Comparison of ENCODE assay signal across 10 cellular contexts in the genomic region with DNA sequence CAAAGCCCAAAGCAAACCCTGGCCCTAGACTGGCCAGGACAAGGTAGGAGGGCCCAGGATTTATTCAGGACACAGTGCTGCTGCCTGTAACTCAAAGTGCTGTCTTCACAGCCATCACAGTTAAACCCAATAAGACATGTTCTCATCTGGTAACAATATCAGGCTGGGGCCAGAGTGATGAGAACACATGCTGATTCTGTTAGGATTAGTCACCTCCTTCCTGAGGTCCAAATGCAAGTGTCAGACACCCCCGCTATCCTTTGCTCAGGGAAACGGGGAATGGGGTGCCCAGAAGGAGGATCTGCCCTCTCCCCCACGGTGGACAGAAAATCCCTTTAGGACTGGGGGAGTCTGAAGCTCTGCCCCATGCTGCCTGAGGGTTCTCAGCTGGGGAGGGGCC. TPM values are rescaled to one million over a fixed set of nuclear protein-coding genes. Genes with fewer than 3 reads are reported as not detected.
DNase-seq lines count a peak whose midpoint lies in the region; FAIRE-seq and TF ChIP-seq lines count a peak whose summit lies in the region.
"Had no signal": no experiment of that assay in that cellular context is flagged by ENCODE, and none has a peak within 500 bp of the region (broad histone marks: within the 10 kb centered on the region; RNA-seq: fewer than 3 reads in every experiment).

No MANE protein-coding gene starts in this region.

- CTCF ChIA-PET in H1 (lab: Charles Lee; ENCODE audit: partially characterized antibody): interaction anchor here (0.6 to 32.4 kb wide), 7 partner anchors 7 to 476 kb away, joined by 3 to 476 read pairs (median 7); a partner anchor contains a TSS

- H3K9me3 ChIP-seq in H1 (ENCODE audit: insufficient read depth in 2 of 2, low read depth in 1 of 2, low read length in 1 of 2) (no peaks in the 10 kb centered on the region), mesenchymal stem cell (ENCODE audit: control insufficient read depth, low read length) (no peaks in the 10 kb centered on the region), uterus (no peaks in the 10 kb centered on the region)

- no peak overlapping the region for H2BK120ac ChIP-seq in H1 (replicated peaks; ENCODE audit: low read depth, low read length)
- no peak overlapping the region for H2BK120ac ChIP-seq in mesenchymal stem cell (ENCODE audit: low read depth, low read length)

- no peak overlapping the region for H2BK20ac ChIP-seq in H1 (ENCODE audit: low read length)

- WGBS in H1 (ENCODE audit: extremely low coverage in 1 of 2, insufficient coverage in 1 of 2, insufficient read length in 1 of 2, insufficient replicate concordance in 2 of 2, low coverage in 1 of 2, low lambda C conversion rate in 2 of 2, missing lambda C conversion rate in 1 of 2), 2 experiments: 77% methylated on average over 3 of the region's 3 CpGs; no CpG with 5 or more reads in 1 of the 2 experiments
- 38% methylated on average over 3 of the region's 3 CpGs for WGBS in mesenchymal stem cell

- H3K23me2 ChIP-seq in H1 (ENCODE audit: low read depth, low read length): peaks cover 2% of the 10 kb centered on the region; the same call in 1 of the 2 replicates

- H3K56ac ChIP-seq in H1 (replicated peaks; ENCODE audit: insufficient read length, low read depth, low read length): no peak overlapping the region

- TF ChIP-seq POLR2A in H1 (IDR thresholded peaks at IDR 0.05; ENCODE audit: control extremely low read depth in 1 of 2, low read depth in 2 of 2, low read length in 2 of 2) (no peak), uterus (IDR thresholded peaks at IDR 0.05) (no peak)

- H3K27ac ChIP-seq in H1 (ENCODE audit: low read depth, low read length) (no peak overlapping the region), mesenchymal stem cell (ENCODE audit: low read length, poor library complexity, severe bottlenecking) (no peak overlapping the region), uterus (peak overlapping the region; percentile 83 to 85)

- no peak for TF ChIP-seq RAD21 in H1 (IDR thresholded peaks at IDR 0.05 in 1 of 2, conservative IDR thresholded peaks at IDR 0.05 in 1 of 2; ENCODE audit: low read depth in 2 of 2, low read length in 2 of 2)

- H4K91ac ChIP-seq in H1 (replicated peaks; ENCODE audit: insufficient read length, low read length) (no peak overlapping the region), mesenchymal stem cell (ENCODE audit: low read length) (no peak overlapping the region)

- POLR2A ChIA-PET in H1 (lab: Charles Lee; ENCODE audit: partially characterized antibody): interaction anchor here (0.6 to 1.6 kb wide), 5 partner anchors 9 to 32 kb away, joined by 3 to 4 read pairs (median 3); no protein-coding TSS in a partner anchor

- TF ChIP-seq CTCF in H1 (IDR thresholded peaks at IDR 0.05; ENCODE audit: control extremely low read depth in 1 of 3, insufficient read depth in 1 of 3, low read depth in 1 of 3, low read length in 3 of 3) (no peak), uterus (IDR thresholded peaks at IDR 0.05) (no peak)

- H3K9ac ChIP-seq in H1 (replicated peaks in 1 of 4; ENCODE audit: extremely low read depth in 1 of 4, low read depth in 3 of 4, low read length in 3 of 4) (no peak overlapping the region), mesenchymal stem cell (ENCODE audit: low read length) (peak overlapping the region; percentile 87)

- H3K18ac ChIP-seq in H1 (ENCODE audit: extremely low read depth, low read length) (no peak overlapping the region), mesenchymal stem cell (ENCODE audit: low read depth in 1 of 2, low read length in 2 of 2) (peak overlapping the region; percentile 9 to 19)

- H2BK15ac ChIP-seq in H1 (ENCODE audit: low read length) (no peak overlapping the region; the same call in 1 of the 2 replicates), mesenchymal stem cell (ENCODE audit: low read depth, poor library complexity, severe bottlenecking) (no peak overlapping the region)

- no peak for TF ChIP-seq EP300 in H1 (IDR thresholded peaks at IDR 0.05; ENCODE audit: borderline replicate concordance in 1 of 2, low read depth in 2 of 2, low read length in 2 of 2)

- no peaks in the 10 kb centered on the region for H4K20me1 ChIP-seq in H1 (replicated peaks in 1 of 2; ENCODE audit: control insufficient read depth in 1 of 2, insufficient read depth in 2 of 2, low read length in 2 of 2)

- H4K8ac ChIP-seq in H1 (ENCODE audit: extremely low read depth, insufficient read depth, low read length): no peak overlapping the region
- no peak overlapping the region for H4K8ac ChIP-seq in mesenchymal stem cell (ENCODE audit: low read length)

- H3K79me2 ChIP-seq in H1 (ENCODE audit: control insufficient read depth in 1 of 2, insufficient read depth in 2 of 2, low read length in 2 of 2): no peaks in the 10 kb centered on the region

- intact Hi-C loops in uterus (cut with DNase I; ENCODE audit: low total_unique reads): no loop called here

- H3K14ac ChIP-seq in H1 (ENCODE audit: insufficient read length) (no peak overlapping the region), mesenchymal stem cell (ENCODE audit: low read length in 2 of 2) (no peak overlapping the region)

- H2AFZ ChIP-seq in H1 (ENCODE audit: low read length): no peak overlapping the region
- no peak overlapping the region for H2AFZ ChIP-seq in mesenchymal stem cell (ENCODE audit: low read depth, low read length)

- peak; percentile 60 for DNase-seq in M059J (ENCODE audit: low read depth)
- DNase-seq in H1 (ENCODE audit: low read depth in 1 of 2, low spot score in 2 of 2): no peak
- DNase-seq in mesenchymal stem cell: peak; percentile 67
- peak in 1 of 2 donors; percentile 74 for DNase-seq in uterus
- DNase-seq in T1000 (lab: John Stamatoyannopoulos, UW): no peak
- no peak for DNase-seq in occipital lobe (lab: John Stamatoyannopoulos, UW)
- no peak for DNase-seq in NCI-H345 (lab: John Stamatoyannopoulos, UW)
- DNase-seq: NCI-H187 treated with DMSO at 0.1 percent for 48 hours; stimulated activated CD4-positive, alpha-beta T cell treated with anti-CD3 and anti-CD28 coated beads, Interleukin-2, amount 100 ng/mL, for 24 hours had no signal

- H3K4me1 ChIP-seq in H1 (replicated peaks in 1 of 4; ENCODE audit: control insufficient read depth in 3 of 4, insufficient read depth in 4 of 4, low read length in 3 of 4) (peaks cover 0 to 26% (median 9%) of the 10 kb centered on the region in 4 experiments; a peak in 5 of 7 replicates), mesenchymal stem cell (ENCODE audit: control insufficient read depth, insufficient read depth, low read depth, low read length) (peaks cover 17% of the 10 kb centered on the region), uterus (no peaks in the 10 kb centered on the region)

- FAIRE-seq in H1 (lab: Jason Lieb, UNC): no peak
- FAIRE-seq: colon had no signal

- H3K79me1 ChIP-seq in H1 (ENCODE audit: low read depth, low read length): no peaks in the 10 kb centered on the region
- H3K79me1 ChIP-seq in mesenchymal stem cell (replicated peaks; ENCODE audit: low read length, poor library complexity, severe bottlenecking): peaks cover 11% of the 10 kb centered on the region

- H3K4me3 ChIP-seq in H1 (ENCODE audit: extremely low read depth in 1 of 4, insufficient read depth in 2 of 4, low read depth in 3 of 4, low read length in 4 of 4) (no peak overlapping the region), mesenchymal stem cell (ENCODE audit: insufficient read depth in 1 of 2, low read depth in 1 of 2, low read length in 2 of 2) (peak overlapping the region in 1 of 2 experiments; percentile 48), uterus (no peak overlapping the region)

- H3K23ac ChIP-seq in H1 (ENCODE audit: insufficient read length): no peak overlapping the region
- no peak overlapping the region for H3K23ac ChIP-seq in mesenchymal stem cell (ENCODE audit: low read length in 2 of 2)

- H2AK5ac ChIP-seq in H1 (ENCODE audit: low read depth, low read length) (0 out of 2 replicates have a peak overlapping the region, but pooled peaks have one; percentile 16), mesenchymal stem cell (ENCODE audit: low read length, severe bottlenecking) (no peak overlapping the region)

- H4K5ac ChIP-seq in H1 (ENCODE audit: insufficient read length, low read depth, low read length): no peak overlapping the region

- H2BK12ac ChIP-seq in H1 (ENCODE audit: low read depth, low read length): peak overlapping the region; percentile 75; the same call in 1 of the 2 replicates
- H2BK12ac ChIP-seq in mesenchymal stem cell (ENCODE audit: low read length in 2 of 2): no peak overlapping the region

- H3K27me3 ChIP-seq in H1 (replicated peaks in 1 of 4; ENCODE audit: control insufficient read depth in 3 of 4, extremely low read depth in 1 of 4, insufficient read depth in 3 of 4, low read length in 3 of 4): no peaks in the 10 kb centered on the region; a peak in 1 of 7 replicates
- H3K27me3 ChIP-seq in mesenchymal stem cell (ENCODE audit: control insufficient read depth in 1 of 2, insufficient read depth in 1 of 2, low read length in 2 of 2): peaks cover 0 to 8% of the 10 kb centered on the region in 2 experiments
- no peaks in the 10 kb centered on the region for H3K27me3 ChIP-seq in uterus

- no peaks in the 10 kb centered on the region for H3K36me3 ChIP-seq in H1 (ENCODE audit: control insufficient read depth in 2 of 4, insufficient read depth in 4 of 4, low read length in 3 of 4)
- H3K36me3 ChIP-seq in mesenchymal stem cell (ENCODE audit: control insufficient read depth in 1 of 2, insufficient read depth in 2 of 2, low read depth in 1 of 2, low read length in 2 of 2): peaks cover 0 to 4% of the 10 kb centered on the region in 2 experiments
- no peaks in the 10 kb centered on the region for H3K36me3 ChIP-seq in uterus

- no peak overlapping the region for H3K4me2 ChIP-seq in H1 (ENCODE audit: insufficient read depth in 1 of 2, low read depth in 2 of 2, low read length in 2 of 2)
- H3K4me2 ChIP-seq in mesenchymal stem cell (ENCODE audit: low read length, poor library complexity, severe bottlenecking): no peak overlapping the region

- H2BK5ac ChIP-seq in H1 (ENCODE audit: low read depth, low read length): peak overlapping the region; percentile 71; the same call in 1 of the 2 replicates
- no peak overlapping the region for H2BK5ac ChIP-seq in mesenchymal stem cell (ENCODE audit: low read depth, low read length, poor library complexity, severe bottlenecking)

- H3K4ac ChIP-seq in H1 (replicated peaks; ENCODE audit: insufficient read length, low read depth, low read length): no peak overlapping the region
- no peak overlapping the region for H3K4ac ChIP-seq in mesenchymal stem cell (ENCODE audit: low read depth in 1 of 2, low read length in 2 of 2)

RNA-seq across cellular contexts. Expression of a gene that starts 9.6 kb away (rescaled TPM):
- total RNA-seq in M059J (2014; rRNA removed; shearing (Covaris generic)): 2.0 and 2.3 TPM in 2 replicates
- total RNA-seq in H1 (2021; fragmentation: NEBNext Ultra II Directional; extraction: Animal tissue kit (Norgen Biotek cat#: 25700)): 3.1 and 3.5 TPM in 2 replicates
- polyA plus RNA-seq in H1 (2011; rRNA removed): 4.9 and 7.5 TPM in 2 replicates
- polyA plus RNA-seq in H1 (2011; cell fraction: cytosol; rRNA removed): 4.4 TPM
- polyA plus RNA-seq in H1 (2011; cell fraction: nucleus; rRNA removed): 11.3 TPM
- 2.6 to 5.3 TPM (median 3.4 TPM) in 4 replicates for polyA plus RNA-seq in H1 (2012, experiment 1 of 2)
- 2.2 TPM for polyA plus RNA-seq in H1 (2012, experiment 2 of 2)
- 3.5 TPM for polyA plus RNA-seq in H1 (2013, experiment 1 of 2)
- polyA plus RNA-seq in H1 (2013, experiment 2 of 2): 3.4 TPM
- 4.4 and 5.2 TPM in 2 replicates for polyA minus RNA-seq in H1 (2011; rRNA and poly(A)+ RNA removed)
- 2.8 TPM for polyA minus RNA-seq in H1 (2011; cell fraction: cytosol; rRNA and poly(A)+ RNA removed)
- polyA minus RNA-seq in H1 (2011; cell fraction: nucleus; rRNA and poly(A)+ RNA removed): 10.0 TPM
- polyA plus RNA-seq in mesenchymal stem cell (2013, experiment 1 of 2): 6.6 TPM
- polyA plus RNA-seq in mesenchymal stem cell (2013, experiment 2 of 2): 6.1 TPM
- 10 to 100 TPM; 14.7 to 30.6 (median 25.6) TPM for total RNA-seq in uterus
- 2.3 TPM for total RNA-seq in occipital lobe

RNA-seq across cellular contexts. Expression of a gene that starts 13.3 kb away (rescaled TPM):
- 0.47 and 0.69 TPM in 2 replicates for total RNA-seq in M059J (2014; rRNA removed; shearing (Covaris generic))
- total RNA-seq in H1 (2021; fragmentation: NEBNext Ultra II Directional; extraction: Animal tissue kit (Norgen Biotek cat#: 25700)): 0.61 and 1.0 TPM in 2 replicates
- 0.77 and 1.3 TPM in 2 replicates for polyA plus RNA-seq in H1 (2011; rRNA removed)
- polyA plus RNA-seq in H1 (2011; cell fraction: cytosol; rRNA removed): 1.4 TPM
- 1.4 TPM for polyA plus RNA-seq in H1 (2011; cell fraction: nucleus; rRNA removed)
- 0.70 to 1.4 TPM (median 0.81 TPM) in 4 replicates for polyA plus RNA-seq in H1 (2012, experiment 1 of 2)
- polyA plus RNA-seq in H1 (2012, experiment 2 of 2): 0.79 TPM
- 0.51 TPM for polyA plus RNA-seq in H1 (2013, experiment 1 of 2)
- 0.39 TPM for polyA plus RNA-seq in H1 (2013, experiment 2 of 2)
- 0.34 TPM in 1 of 2 replicates, not detected in the other for polyA minus RNA-seq in H1 (2011; rRNA and poly(A)+ RNA removed)
- not detected for polyA minus RNA-seq in H1 (2011; cell fraction: cytosol; rRNA and poly(A)+ RNA removed)
- polyA minus RNA-seq in H1 (2011; cell fraction: nucleus; rRNA and poly(A)+ RNA removed): 1.1 TPM
- 8.2 TPM for polyA plus RNA-seq in mesenchymal stem cell (2013, experiment 1 of 2)
- polyA plus RNA-seq in mesenchymal stem cell (2013, experiment 2 of 2): 7.4 TPM
- total RNA-seq in uterus (10 to 100 TPM; 13.4 to 26.6 (median 16.2) TPM), occipital lobe (2.3 TPM)

RNA-seq across cellular contexts. Expression of a gene that starts 24.3 kb away (rescaled TPM):
- 0.25 and 0.30 TPM in 2 replicates for total RNA-seq in M059J (2014; rRNA removed; shearing (Covaris generic))
- 25.9 and 28.7 TPM in 2 replicates for total RNA-seq in H1 (2021; fragmentation: NEBNext Ultra II Directional; extraction: Animal tissue kit (Norgen Biotek cat#: 25700))
- polyA plus RNA-seq in H1 (2011; rRNA removed): 32.9 and 41.9 TPM in 2 replicates
- 27.5 TPM for polyA plus RNA-seq in H1 (2011; cell fraction: cytosol; rRNA removed)
- 43.8 TPM for polyA plus RNA-seq in H1 (2011; cell fraction: nucleus; rRNA removed)
- polyA plus RNA-seq in H1 (2012, experiment 1 of 2): 33.8 to 46.5 TPM (median 42.5 TPM) in 4 replicates
- polyA plus RNA-seq in H1 (2012, experiment 2 of 2): 32.9 TPM
- polyA plus RNA-seq in H1 (2013, experiment 1 of 2): 52.3 TPM
- polyA plus RNA-seq in H1 (2013, experiment 2 of 2): 54.7 TPM
- 13.5 and 16.7 TPM in 2 replicates for polyA minus RNA-seq in H1 (2011; rRNA and poly(A)+ RNA removed)
- polyA minus RNA-seq in H1 (2011; cell fraction: cytosol; rRNA and poly(A)+ RNA removed): 22.1 TPM
- 16.5 TPM for polyA minus RNA-seq in H1 (2011; cell fraction: nucleus; rRNA and poly(A)+ RNA removed)
- 0.08 TPM for polyA plus RNA-seq in mesenchymal stem cell (2013, experiment 1 of 2)
- not detected for polyA plus RNA-seq in mesenchymal stem cell (2013, experiment 2 of 2)
- total RNA-seq in uterus (10 to 100 TPM in 2 of 4 donors, 1 to 10 TPM in 2; 1.2 to 82.1 (median 9.7) TPM), occipital lobe (not detected)

Comparison
In these comparisons a context has a peak if more than half of its experiments do, and no peak if none do; other contexts are left out.
1. DNase-seq: peak in M059J (single experiment) and mesenchymal stem cell (single experiment); none in H1 (0 of 2), T1000 (single experiment), occipital lobe (single experiment) and NCI-H345 (single experiment).
2. H3K27ac ChIP-seq: peak in uterus (2 of 2); none in H1 (single experiment) and mesenchymal stem cell (single experiment).